Comparison of ENCODE assay signal across 8 cellular contexts in the genomic region with DNA sequence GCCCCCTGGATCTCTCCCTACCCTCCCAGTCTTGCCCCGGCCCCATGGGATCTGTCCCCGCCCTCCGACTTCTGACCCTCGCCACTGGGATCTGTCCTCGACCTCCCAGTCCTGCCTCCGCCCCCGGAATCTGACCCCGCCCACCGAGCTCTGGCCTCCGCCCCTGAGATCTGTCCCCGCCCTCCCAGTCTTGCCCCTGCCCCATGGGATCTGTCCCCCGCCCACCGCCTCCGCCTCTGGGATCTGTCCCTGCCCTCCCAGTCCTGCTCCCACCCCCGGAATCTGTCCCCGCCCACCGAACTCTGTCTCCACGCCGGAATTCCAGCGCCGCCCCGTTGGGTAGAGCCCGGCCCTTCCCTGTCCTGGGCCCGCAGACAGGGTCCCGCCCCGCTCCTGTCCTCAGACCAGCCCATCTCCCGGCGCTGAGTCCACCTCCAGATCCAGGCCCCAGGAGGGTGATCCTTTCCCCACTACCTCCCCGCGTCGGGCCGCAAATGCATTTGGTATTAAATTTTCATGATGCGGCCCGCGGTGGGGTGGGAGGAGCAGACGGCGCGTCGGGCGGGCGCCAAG. TPM values are rescaled to one million over a fixed set of nuclear protein-coding genes. Genes with fewer than 3 reads are reported as not detected.
A peak's percentile ranks its signal among the peaks of the same experiment; 100 is the strongest.
DNase-seq lines count a peak whose midpoint lies in the region; ATAC-seq and TF ChIP-seq lines count a peak whose summit lies in the region.

No MANE protein-coding gene starts in this region.

- H3K4me1 Mint-ChIP-seq in activated T-helper 1 cell treated with anti-CD3 and anti-CD28 coated beads, Interleukin-12 subunit alpha, Interleukin-12 subunit beta, Interleukin-2, Interleukin-4 antibody, amounts not matched to agents 30 ng/mL and 10 ng/mL and 1 ng/mL, durations not matched to agents 14 hours and 24 hours and 36 hours (ENCODE audit: low read depth): peaks cover 37% of the 10 kb centered on the region
- peaks cover 27% of the 10 kb centered on the region for H3K4me1 Mint-ChIP-seq in nephron

- peaks cover 44% of the 10 kb centered on the region for H3K27me3 Mint-ChIP-seq in activated T-helper 1 cell treated with anti-CD3 and anti-CD28 coated beads, Interleukin-12 subunit alpha, Interleukin-12 subunit beta, Interleukin-2, Interleukin-4 antibody, amounts not matched to agents 30 ng/mL and 10 ng/mL and 1 ng/mL, durations not matched to agents 14 hours and 24 hours and 36 hours (ENCODE audit: insufficient read depth)
- H3K27me3 Mint-ChIP-seq in nephron (ENCODE audit: low read depth): peaks cover 62% of the 10 kb centered on the region

- peaks cover 42% of the 10 kb centered on the region for H3K27me3 ChIP-seq in ACC112 (ENCODE audit: insufficient read depth, low read length)

- H3K4me3 ChIP-seq in ACC112 (ENCODE audit: low read depth, low read length) (peak overlapping the region; percentile 84), fibroblast of pulmonary artery (replicated peaks; ENCODE audit: low read depth, low read length) (peak overlapping the region; percentile 66), urinary bladder (ENCODE audit: low read depth, low read length) (peak overlapping the region; percentile 36)

- H3K4me1 ChIP-seq in ACC112 (ENCODE audit: control insufficient read depth, insufficient read depth, low read length, unreplicated experiment) (no peaks in the 10 kb centered on the region), urinary bladder (ENCODE audit: insufficient read depth) (no peaks in the 10 kb centered on the region)

- TF ChIP-seq CTCF in GM13977 (IDR thresholded peaks at IDR 0.05; ENCODE audit: extremely low read depth, insufficient read depth, missing control alignments) (no peak), fibroblast of pulmonary artery (IDR thresholded peaks at IDR 0.05; ENCODE audit: low read length, missing control alignments) (no peak), nephron (IDR thresholded peaks at IDR 0.05; ENCODE audit: unreplicated experiment in 3 of 3) (no peak)

- intact Hi-C loops in activated T-helper 1 cell treated with anti-CD3 and anti-CD28 coated beads, Interleukin-12 subunit alpha, Interleukin-12 subunit beta, Interleukin-2, Interleukin-4 antibody, amounts not matched to agents 30 ng/mL and 10 ng/mL and 1 ng/mL, durations not matched to agents 14 hours and 24 hours and 36 hours (cut with micrococcal nuclease): loop anchor here (1.0 to 10.0 kb wide), 12 partner anchors 8 to 974 kb away; a partner anchor contains a TSS

- peaks cover 7% of the 10 kb centered on the region for H3K36me3 Mint-ChIP-seq in activated T-helper 1 cell treated with anti-CD3 and anti-CD28 coated beads, Interleukin-12 subunit alpha, Interleukin-12 subunit beta, Interleukin-2, Interleukin-4 antibody, amounts not matched to agents 30 ng/mL and 10 ng/mL and 1 ng/mL, durations not matched to agents 14 hours and 24 hours and 36 hours (ENCODE audit: low read depth)
- H3K36me3 Mint-ChIP-seq in nephron (ENCODE audit: low read depth): peaks cover 3% of the 10 kb centered on the region

- no peaks in the 10 kb centered on the region for H3K9me3 Mint-ChIP-seq in activated T-helper 1 cell treated with anti-CD3 and anti-CD28 coated beads, Interleukin-12 subunit alpha, Interleukin-12 subunit beta, Interleukin-2, Interleukin-4 antibody, amounts not matched to agents 30 ng/mL and 10 ng/mL and 1 ng/mL, durations not matched to agents 14 hours and 24 hours and 36 hours
- no peaks in the 10 kb centered on the region for H3K9me3 Mint-ChIP-seq in nephron

- peak; percentile 3 for ATAC-seq in HG03354 (IDR thresholded peaks at IDR 0.05; ENCODE audit: poor library complexity, severe bottlenecking, unreplicated experiment)

- peak overlapping the region; percentile 82 for H3K4me3 Mint-ChIP-seq in activated T-helper 1 cell treated with anti-CD3 and anti-CD28 coated beads, Interleukin-12 subunit alpha, Interleukin-12 subunit beta, Interleukin-2, Interleukin-4 antibody, amounts not matched to agents 30 ng/mL and 10 ng/mL and 1 ng/mL, durations not matched to agents 14 hours and 24 hours and 36 hours
- H3K4me3 Mint-ChIP-seq in nephron: peak overlapping the region; percentile 79 to 82 (median 82)

- WGBS in urinary bladder: 1% methylated on average over 41 of the region's 41 CpGs

- in situ Hi-C loops in GM13977 (cut with MboI; ENCODE audit: low pct_unique_long_range_greater_than_20kb, low sequenced_read_pairs, unreplicated experiment): no loop called here

- H3K36me3 ChIP-seq in ACC112 (ENCODE audit: insufficient read depth, low read length) (no peaks in the 10 kb centered on the region), urinary bladder (ENCODE audit: insufficient read depth) (no peaks in the 10 kb centered on the region)

- peak; percentile 86 for DNase-seq in GM13977 (ENCODE audit: low spot score)
- DNase-seq in NCI-H774 (lab: John Stamatoyannopoulos, UW): peak; percentile 91
- peak; percentile 67 for DNase-seq in activated T-helper 1 cell treated with anti-CD3 and anti-CD28 coated beads, Interleukin-12 subunit alpha, Interleukin-12 subunit beta, Interleukin-2, Interleukin-4 antibody, amounts not matched to agents 30 ng/mL and 10 ng/mL and 1 ng/mL, durations not matched to agents 14 hours and 24 hours and 36 hours (ENCODE audit: low spot score)
- peak; percentile 87 for DNase-seq in fibroblast of pulmonary artery (ENCODE audit: low read depth)

- H3K27ac ChIP-seq in ACC112 (ENCODE audit: low read depth, low read length): no peak overlapping the region; the same call in 1 of the 2 replicates
- H3K27ac ChIP-seq in urinary bladder (ENCODE audit: low read depth): no peak overlapping the region

- H3K27ac Mint-ChIP-seq in activated T-helper 1 cell treated with anti-CD3 and anti-CD28 coated beads, Interleukin-12 subunit alpha, Interleukin-12 subunit beta, Interleukin-2, Interleukin-4 antibody, amounts not matched to agents 30 ng/mL and 10 ng/mL and 1 ng/mL, durations not matched to agents 14 hours and 24 hours and 36 hours: peak overlapping the region; percentile 88
- H3K27ac Mint-ChIP-seq in nephron: peak overlapping the region; percentile 44 to 88 (median 73)

- H2AFZ ChIP-seq in ACC112 (ENCODE audit: low read length, unreplicated experiment): peak overlapping the region; percentile 74

- H3K79me2 ChIP-seq in ACC112 (ENCODE audit: control insufficient read depth, insufficient read depth, low read length, unreplicated experiment): no peaks in the 10 kb centered on the region

RNA-seq across cellular contexts. Expression of a gene that starts 1.6 kb away (rescaled TPM):
- 0.16 TPM in 1 of 2 replicates, not detected in the other for total RNA-seq in activated T-helper 1 cell treated with anti-CD3 and anti-CD28 coated beads, Interleukin-12 subunit alpha, Interleukin-12 subunit beta, Interleukin-2, Interleukin-4 antibody, amounts not matched to agents 30 ng/mL and 10 ng/mL and 1 ng/mL, durations not matched to agents 14 hours and 24 hours and 36 hours
- 0.85 TPM for total RNA-seq in urinary bladder
- polyA plus RNA-seq in urinary bladder: 2.1 TPM

RNA-seq across cellular contexts. Expression of a gene that starts 8.7 kb away (rescaled TPM):
- total RNA-seq in activated T-helper 1 cell treated with anti-CD3 and anti-CD28 coated beads, Interleukin-12 subunit alpha, Interleukin-12 subunit beta, Interleukin-2, Interleukin-4 antibody, amounts not matched to agents 30 ng/mL and 10 ng/mL and 1 ng/mL, durations not matched to agents 14 hours and 24 hours and 36 hours: 124 and 126 TPM in 2 replicates
- total RNA-seq in urinary bladder: 49.6 TPM
- 69.6 TPM for polyA plus RNA-seq in urinary bladder

RNA-seq across cellular contexts. Expression of a gene that starts 10.1 kb away (rescaled TPM):
- total RNA-seq in activated T-helper 1 cell treated with anti-CD3 and anti-CD28 coated beads, Interleukin-12 subunit alpha, Interleukin-12 subunit beta, Interleukin-2, Interleukin-4 antibody, amounts not matched to agents 30 ng/mL and 10 ng/mL and 1 ng/mL, durations not matched to agents 14 hours and 24 hours and 36 hours: 23.1 and 24.5 TPM in 2 replicates
- 14.2 TPM for total RNA-seq in urinary bladder
- 34.7 TPM for polyA plus RNA-seq in urinary bladder

RNA-seq across cellular contexts. Expression of a gene that starts 17.7 kb away (rescaled TPM):
- total RNA-seq in activated T-helper 1 cell treated with anti-CD3 and anti-CD28 coated beads, Interleukin-12 subunit alpha, Interleukin-12 subunit beta, Interleukin-2, Interleukin-4 antibody, amounts not matched to agents 30 ng/mL and 10 ng/mL and 1 ng/mL, durations not matched to agents 14 hours and 24 hours and 36 hours: not detected in 2 replicates
- not detected for total RNA-seq in urinary bladder
- polyA plus RNA-seq in urinary bladder: not detected

RNA-seq across cellular contexts. Expression of a gene that starts 19.6 kb away (rescaled TPM):
- not detected in 2 replicates for total RNA-seq in activated T-helper 1 cell treated with anti-CD3 and anti-CD28 coated beads, Interleukin-12 subunit alpha, Interleukin-12 subunit beta, Interleukin-2, Interleukin-4 antibody, amounts not matched to agents 30 ng/mL and 10 ng/mL and 1 ng/mL, durations not matched to agents 14 hours and 24 hours and 36 hours
- total RNA-seq in urinary bladder: not detected
- polyA plus RNA-seq in urinary bladder: not detected
